8 cellular contexts compared by ENCODE assay signal in the genomic region with DNA sequence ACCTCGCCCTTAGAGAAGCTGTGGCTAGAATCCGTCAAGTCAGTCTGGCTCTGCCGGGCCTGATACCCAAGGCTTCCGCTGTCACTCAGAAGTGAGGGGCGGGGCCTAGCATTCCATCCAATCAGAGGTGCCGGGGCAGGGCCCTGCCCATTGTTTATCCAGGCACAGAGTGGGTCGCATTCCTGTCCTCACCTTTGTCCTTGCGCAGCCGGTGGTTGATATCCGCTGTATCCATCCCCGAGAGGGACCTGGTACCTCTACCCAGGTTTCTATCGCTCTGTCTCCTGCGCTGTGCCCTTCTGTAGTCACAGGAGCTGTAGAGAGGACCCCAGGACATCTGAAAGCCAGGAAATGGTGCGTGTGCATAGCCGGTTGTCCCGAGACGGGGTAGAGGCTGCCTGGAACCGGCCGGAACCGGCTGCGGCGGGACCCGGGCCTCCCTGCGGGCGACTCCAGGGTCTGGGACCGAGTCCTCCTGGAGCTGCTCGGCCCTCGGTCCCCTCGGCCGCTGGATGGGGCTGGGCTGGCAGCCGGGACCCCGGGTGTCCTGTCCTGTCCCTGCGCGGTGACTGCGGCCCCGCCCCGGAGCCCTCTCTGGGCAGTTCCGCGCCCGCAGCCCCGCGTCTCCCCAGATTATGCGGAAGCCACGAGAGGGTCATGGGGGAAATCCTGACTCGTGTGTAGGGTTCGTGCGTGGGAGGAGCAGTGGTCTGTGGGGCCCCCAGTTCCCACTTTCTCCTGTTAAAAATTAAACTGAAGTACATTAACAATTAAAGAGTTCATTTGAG. TPM values are rescaled to one million over a fixed set of nuclear protein-coding genes. Genes with fewer than 3 reads are reported as not detected.
DNase-seq lines count a peak whose midpoint lies in the region; ATAC-seq and TF ChIP-seq lines count a peak whose summit lies in the region.

ZNF763 (plus strand) TSS at position 183 of the 788 bp plus-strand sequence; CDS start at position 352, 169 bp downstream.

- H3K4me3 Mint-ChIP-seq in activated naive CD4-positive, alpha-beta T cell treated with anti-CD3 and anti-CD28 coated beads, Interleukin-2, amount 10 ng/mL, durations not matched to agents 7 days and 5 days = peak within 1 kb of the TSS; percentile 86

- in situ Hi-C loops in Caki2 (cut with HindIII; ENCODE audit: low pct_unique_long_range_greater_than_20kb, low sequenced_read_pairs) (no loop called here), SK-MEL-5 (cut with HindIII; ENCODE audit: low pct_unique_long_range_greater_than_20kb, low sequenced_read_pairs) (no loop called here)

- H3K27me3 ChIP-seq in neutrophil (no peaks in the 10 kb centered on the region), subcutaneous abdominal adipose tissue (ENCODE audit: control insufficient read depth in 5 of 5, insufficient read depth in 4 of 5, low read length in 5 of 5) (no peaks in the 10 kb centered on the region)

- peak within 1 kb of the TSS; percentile 94 for H3K27ac Mint-ChIP-seq in activated naive CD4-positive, alpha-beta T cell treated with anti-CD3 and anti-CD28 coated beads, Interleukin-2, amount 10 ng/mL, durations not matched to agents 7 days and 5 days

- H3K9me3 ChIP-seq in neutrophil (no peaks in the 10 kb centered on the region), subcutaneous abdominal adipose tissue (ENCODE audit: control insufficient read depth in 5 of 5, low read length in 5 of 5) (no peaks in the 10 kb centered on the region)

- H3K9me3 Mint-ChIP-seq in activated naive CD4-positive, alpha-beta T cell treated with anti-CD3 and anti-CD28 coated beads, Interleukin-2, amount 10 ng/mL, durations not matched to agents 7 days and 5 days = peaks cover 16% of the 10 kb centered on the region

- H3K27ac ChIP-seq in neutrophil (peak within 1 kb of the TSS; percentile 100), subcutaneous abdominal adipose tissue (ENCODE audit: low read depth, low read length) (peak within 1 kb of the TSS; percentile 77)

- peaks cover 19 to 28% of the 10 kb centered on the region in 2 experiments for H3K4me1 ChIP-seq in neutrophil (ENCODE audit: control insufficient read depth in 1 of 2, insufficient read depth in 1 of 2, low read depth in 1 of 2, low read length in 1 of 2)
- peaks cover 6 to 24% (median 20%) of the 10 kb centered on the region in 5 donors for H3K4me1 ChIP-seq in subcutaneous abdominal adipose tissue (ENCODE audit: control insufficient read depth in 5 of 5, insufficient read depth in 5 of 5, low read length in 5 of 5)

- peak; percentile 37 for TF ChIP-seq CTCF in neutrophil (IDR thresholded peaks at IDR 0.05)

- DNase-seq in Caki2 (ENCODE audit: low read depth) (peak; percentile 28), SK-MEL-5 (ENCODE audit: low read depth, low spot score) (peak; percentile 66), germinal center (ENCODE audit: low spot score) (peak; percentile 94)
- DNase-seq in Jurkat, Clone E6-1 (ENCODE audit: low read depth, low spot score) = peak; percentile 76
- DNase-seq in activated naive CD4-positive, alpha-beta T cell treated with anti-CD3 and anti-CD28 coated beads, Interleukin-2, amount 10 ng/mL, durations not matched to agents 7 days and 5 days = peak; percentile 95

- H3K9ac ChIP-seq in subcutaneous abdominal adipose tissue (ENCODE audit: low read length in 5 of 5) = peak within 1 kb of the TSS; percentile 63 to 78 (median 78)

- peaks cover 22% of the 10 kb centered on the region for H3K4me1 Mint-ChIP-seq in activated naive CD4-positive, alpha-beta T cell treated with anti-CD3 and anti-CD28 coated beads, Interleukin-2, amount 10 ng/mL, durations not matched to agents 7 days and 5 days

- peaks cover 19% of the 10 kb centered on the region for H3K36me3 Mint-ChIP-seq in activated naive CD4-positive, alpha-beta T cell treated with anti-CD3 and anti-CD28 coated beads, Interleukin-2, amount 10 ng/mL, durations not matched to agents 7 days and 5 days

- H3K4me3 ChIP-seq in Jurkat, Clone E6-1 (ENCODE audit: low read length) = peak within 1 kb of the TSS; percentile 61
- H3K4me3 ChIP-seq in neutrophil (ENCODE audit: low read depth in 1 of 2, low read length in 1 of 2) = peak within 1 kb of the TSS; percentile 86 to 90
- H3K4me3 ChIP-seq in subcutaneous abdominal adipose tissue (ENCODE audit: low read depth in 1 of 5, low read length in 5 of 5) = peak within 1 kb of the TSS; percentile 94 to 99 (median 97)

- ATAC-seq in GM21526 (IDR thresholded peaks at IDR 0.05; ENCODE audit: low FRiP score, unreplicated experiment) = peak; percentile 79

- H3K36me3 ChIP-seq in neutrophil = peaks cover 3% of the 10 kb centered on the region
- peaks cover 0 to 2% (median 0%) of the 10 kb centered on the region in 5 donors for H3K36me3 ChIP-seq in subcutaneous abdominal adipose tissue (ENCODE audit: control insufficient read depth in 5 of 5, insufficient read depth in 5 of 5, low read length in 5 of 5)

- CTCF ChIA-PET in activated naive CD4-positive, alpha-beta T cell treated with anti-CD3 and anti-CD28 coated beads, Interleukin-2, amount 10 ng/mL, durations not matched to agents 7 days and 5 days (lab: Charles Lee) = interaction anchor here (0.6 to 3.3 kb wide), 6 partner anchors 24 to 175 kb away, joined by 3 to 36 read pairs (median 3); partner anchors contain the start of gene ZNF20

- H3K27me3 Mint-ChIP-seq in activated naive CD4-positive, alpha-beta T cell treated with anti-CD3 and anti-CD28 coated beads, Interleukin-2, amount 10 ng/mL, durations not matched to agents 7 days and 5 days = no peaks in the 10 kb centered on the region

RNA-seq across cellular contexts. Expression of gene ZNF763, which starts in this region (rescaled TPM):
- 7.0 TPM in 1 of 2 replicates, not detected in the other for total RNA-seq in Caki2 (2014; rRNA removed; shearing (Covaris generic); ENCODE audit: low replicate concordance)
- polyA plus RNA-seq in Jurkat, Clone E6-1 (2012; ENCODE audit: insufficient read depth, insufficient read length) = 0.93 TPM
- 0.51 and 1.8 TPM in 2 replicates for total RNA-seq in SK-MEL-5 (2014; rRNA removed; shearing (Covaris generic))
- 0.11 TPM in 1 of 2 replicates, not detected in the other for polyA plus RNA-seq in SK-MEL-5 (2015; cell fraction: cytosol; rRNA removed)
- polyA plus RNA-seq in SK-MEL-5 (2015; cell fraction: nucleus; rRNA removed) = 2.4 and 7.7 TPM in 2 replicates

Comparison
In these comparisons a context has a peak if more than half of its experiments do, and no peak if none do; other contexts are left out.
1. Peak in every context shown above with its lines: DNase-seq, ATAC-seq, H3K4me3 ChIP-seq and H3K27ac ChIP-seq.
2. DNase-seq: peak in every context shown above with its lines; median percentile 95 in activated naive CD4-positive, alpha-beta T cell treated with anti-CD3 and anti-CD28 coated beads, Interleukin-2, amount 10 ng/mL, durations not matched to agents 7 days and 5 days; 94 in germinal center; 76 in Jurkat, Clone E6-1; 66 in SK-MEL-5; 28 in Caki2.